15 cellular contexts compared by ENCODE assay signal in the genomic region with DNA sequence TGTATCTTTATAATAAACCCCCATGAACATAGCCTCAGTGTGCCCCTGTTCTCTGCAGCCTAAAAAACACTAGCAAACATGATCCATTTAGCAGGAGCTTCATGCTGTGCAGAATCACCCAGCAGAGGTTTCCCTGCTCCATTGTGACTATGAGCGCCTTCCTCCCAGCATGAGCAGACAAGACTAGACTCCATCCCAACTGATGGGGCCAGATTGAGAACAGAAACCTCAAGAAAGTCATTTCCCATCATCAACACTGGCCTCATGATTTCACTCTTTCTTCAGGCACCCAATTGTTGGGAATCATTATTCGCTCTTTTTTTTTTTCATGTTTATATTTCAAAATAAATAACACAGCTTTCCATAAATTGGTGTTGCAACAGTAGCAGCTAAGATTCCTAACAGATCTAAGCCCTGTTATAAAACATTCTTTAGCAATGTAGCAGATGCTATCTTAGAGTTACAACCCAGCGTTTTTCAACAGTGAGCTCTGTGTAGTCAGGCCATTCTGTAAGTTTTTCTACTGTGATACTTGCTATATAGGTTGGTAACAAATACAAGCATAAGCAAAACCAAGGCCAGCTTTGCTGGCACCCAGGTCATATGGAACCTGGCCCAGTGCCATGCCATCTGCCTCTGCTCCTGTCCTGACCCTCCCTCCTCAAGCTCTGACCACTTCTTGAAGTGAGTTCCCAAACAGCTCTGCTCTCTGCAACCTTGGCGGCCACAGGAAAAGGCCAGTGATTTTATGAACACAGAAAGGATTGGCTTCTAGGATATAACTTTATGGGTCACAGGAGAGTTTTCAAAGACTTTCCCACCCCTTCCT. TPM values are rescaled to one million over a fixed set of nuclear protein-coding genes. Genes with fewer than 3 reads are reported as not detected.
A peak's percentile ranks its signal among the peaks of the same experiment; 100 is the strongest.
DNase-seq lines count a peak whose midpoint lies in the region; ATAC-seq and TF ChIP-seq lines count a peak whose summit lies in the region.
"Had no signal": no experiment of that assay in that cellular context is flagged by ENCODE, and none has a peak within 500 bp of the region (broad histone marks: within the 10 kb centered on the region; RNA-seq: fewer than 3 reads in every experiment).

No MANE protein-coding gene starts in this region.

- no peak for ATAC-seq in activated CD8-positive, alpha-beta memory T cell treated with anti-CD3 and anti-CD28 coated beads, Interleukin-2, amount 10 ng/mL, durations not matched to agents 7 days and 5 days
- peak; percentile 41 for ATAC-seq in left colon
- ATAC-seq in activated naive CD8-positive, alpha-beta T cell treated with anti-CD3 and anti-CD28 coated beads, Interleukin-2, amount 50 U/mL, for 24 hours: no peak
- ATAC-seq in esophagus mucosa: no peak
- ATAC-seq: Panc1 had no signal

- intact Hi-C loops in left colon (cut with DNase I, micrococcal nuclease): no loop called here

- peaks cover 30% of the 10 kb centered on the region for H3K36me3 Mint-ChIP-seq in activated CD8-positive, alpha-beta memory T cell treated with anti-CD3 and anti-CD28 coated beads, Interleukin-2, amount 10 ng/mL, durations not matched to agents 7 days and 5 days
- H3K36me3 Mint-ChIP-seq in activated naive CD8-positive, alpha-beta T cell treated with anti-CD3 and anti-CD28 coated beads, Interleukin-2, amount 50 U/mL, for 24 hours (ENCODE audit: low read depth): peaks cover 2% of the 10 kb centered on the region

- H3K36me3 ChIP-seq in tibial nerve: no peaks in the 10 kb centered on the region
- H3K36me3 ChIP-seq: BE2C had no signal

- H3K4me1 ChIP-seq in tibial nerve: peaks cover 0 to 91% (median 59%) of the 10 kb centered on the region in 4 donors

- TF ChIP-seq POLR2A in tibial nerve (IDR thresholded peaks at IDR 0.05): no peak

- TF ChIP-seq EP300 in tibial nerve (IDR thresholded peaks at IDR 0.05): peak in 1 of 2 donors; percentile 35

- TF ChIP-seq CTCF in tibial nerve (IDR thresholded peaks at IDR 0.05): no peak

- no peaks in the 10 kb centered on the region for H3K9me3 ChIP-seq in tibial nerve
- H3K9me3 ChIP-seq: BE2C had no signal

- no peak overlapping the region for H3K4me3 ChIP-seq in tibial nerve

- H3K4me1 Mint-ChIP-seq in activated CD8-positive, alpha-beta memory T cell treated with anti-CD3 and anti-CD28 coated beads, Interleukin-2, amount 10 ng/mL, durations not matched to agents 7 days and 5 days: peaks cover 43% of the 10 kb centered on the region
- peaks cover 60% of the 10 kb centered on the region for H3K4me1 Mint-ChIP-seq in activated naive CD8-positive, alpha-beta T cell treated with anti-CD3 and anti-CD28 coated beads, Interleukin-2, amount 50 U/mL, for 24 hours

- H3K4me3 Mint-ChIP-seq in activated CD8-positive, alpha-beta memory T cell treated with anti-CD3 and anti-CD28 coated beads, Interleukin-2, amount 10 ng/mL, durations not matched to agents 7 days and 5 days: no peak overlapping the region
- no peak overlapping the region for H3K4me3 Mint-ChIP-seq in activated naive CD8-positive, alpha-beta T cell treated with anti-CD3 and anti-CD28 coated beads, Interleukin-2, amount 50 U/mL, for 24 hours
- H3K4me3 Mint-ChIP-seq: central memory CD8-positive, alpha-beta T cell had no signal

- peak overlapping the region in 3 of 4 donors; percentile 50 to 97 (median 96) for H3K27ac ChIP-seq in tibial nerve
- H3K27ac ChIP-seq: VCaP had no signal

- H3K27me3 ChIP-seq in tibial nerve: no peaks in the 10 kb centered on the region
- H3K27me3 ChIP-seq: BE2C had no signal

- no peaks in the 10 kb centered on the region for H3K27me3 Mint-ChIP-seq in activated CD8-positive, alpha-beta memory T cell treated with anti-CD3 and anti-CD28 coated beads, Interleukin-2, amount 10 ng/mL, durations not matched to agents 7 days and 5 days
- no peaks in the 10 kb centered on the region for H3K27me3 Mint-ChIP-seq in activated naive CD8-positive, alpha-beta T cell treated with anti-CD3 and anti-CD28 coated beads, Interleukin-2, amount 50 U/mL, for 24 hours
- H3K27me3 Mint-ChIP-seq: central memory CD8-positive, alpha-beta T cell had no signal

- 54 to 62% methylated on average over 4 of the region's 4 CpGs for WGBS in tibial nerve, 2 donors

- peak; percentile 36 for DNase-seq in activated effector memory CD4-positive, alpha-beta T cell treated with anti-CD3 and anti-CD28 coated beads, Interleukin-2, amount 50 U/mL, for 16 hours
- no peak for DNase-seq in activated effector memory CD4-positive, alpha-beta T cell treated with Interleukin-2 at 50 U/mL for 16 hours
- peak; percentile 40 for DNase-seq in activated CD8-positive, alpha-beta memory T cell treated with anti-CD3 and anti-CD28 coated beads, Interleukin-2, amount 10 ng/mL, durations not matched to agents 7 days and 5 days
- DNase-seq in left colon (peak in 1 of 2 donors; percentile 53), tibial nerve (ENCODE audit: low spot score in 2 of 2) (no peak), KBM-7 (no peak)
- DNase-seq in activated naive CD8-positive, alpha-beta T cell treated with anti-CD3 and anti-CD28 coated beads, Interleukin-2, amount 50 U/mL, for 24 hours: no peak
- DNase-seq: BE2C, hippocampal formation, NCI-H1694 treated with DMSO at 0.1 percent for 48 hours had no signal

- no peak overlapping the region for H3K27ac Mint-ChIP-seq in activated CD8-positive, alpha-beta memory T cell treated with anti-CD3 and anti-CD28 coated beads, Interleukin-2, amount 10 ng/mL, durations not matched to agents 7 days and 5 days
- H3K27ac Mint-ChIP-seq in activated naive CD8-positive, alpha-beta T cell treated with anti-CD3 and anti-CD28 coated beads, Interleukin-2, amount 50 U/mL, for 24 hours: no peak overlapping the region
- H3K27ac Mint-ChIP-seq: activated T-helper 2 cell treated with anti-CD3 and anti-CD28 coated beads, Interferon-gamma antibody, Interleukin-2, Interleukin-4, amounts not matched to agents 10 μg/mL and 5 μg/mL and 100 μg/mL, durations not matched to agents 14 hours and 24 hours and 36 hours had no signal

- H3K9me3 Mint-ChIP-seq in activated CD8-positive, alpha-beta memory T cell treated with anti-CD3 and anti-CD28 coated beads, Interleukin-2, amount 10 ng/mL, durations not matched to agents 7 days and 5 days (ENCODE audit: low read depth): no peaks in the 10 kb centered on the region
- H3K9me3 Mint-ChIP-seq in activated naive CD8-positive, alpha-beta T cell treated with anti-CD3 and anti-CD28 coated beads, Interleukin-2, amount 50 U/mL, for 24 hours: no peaks in the 10 kb centered on the region
- H3K9me3 Mint-ChIP-seq: activated T-helper 2 cell treated with anti-CD3 and anti-CD28 coated beads, Interferon-gamma antibody, Interleukin-2, Interleukin-4, amounts not matched to agents 10 μg/mL and 5 μg/mL and 100 μg/mL, durations not matched to agents 14 hours and 24 hours and 36 hours; central memory CD8-positive, alpha-beta T cell had no signal

- in situ Hi-C loops in KBM-7 (cut with MboI; ENCODE audit: low pct_unique_long_range_greater_than_20kb, low sequenced_read_pairs): no loop called here

- CTCF ChIA-PET in activated CD8-positive, alpha-beta memory T cell treated with anti-CD3 and anti-CD28 coated beads, Interleukin-2, amount 10 ng/mL, durations not matched to agents 7 days and 5 days (lab: Charles Lee): interaction anchor here (0.7 to 2.2 kb wide), 3 partner anchors 12 to 116 kb away, joined by 3 to 10 read pairs (median 4); a partner anchor contains a TSS

RNA-seq across cellular contexts. Expression of a gene that starts 13.0 kb away (rescaled TPM):
- 10 to 100 TPM; 20.8 to 36.9 TPM for total RNA-seq in activated CD8-positive, alpha-beta memory T cell treated with anti-CD3 and anti-CD28 coated beads, Interleukin-2, amount 10 ng/mL, durations not matched to agents 7 days and 5 days
- total RNA-seq in left colon (10 to 100 TPM; 12.7 to 14.5 TPM), tibial nerve (10 to 100 TPM; 14.9 to 50.4 (median 31.8) TPM), esophagus mucosa (6.6 TPM)

RNA-seq across cellular contexts. Expression of a gene that starts 39.1 kb away (rescaled TPM):
- 10 to 100 TPM; 46.1 to 58.8 TPM for total RNA-seq in activated CD8-positive, alpha-beta memory T cell treated with anti-CD3 and anti-CD28 coated beads, Interleukin-2, amount 10 ng/mL, durations not matched to agents 7 days and 5 days
- total RNA-seq in left colon: 10 to 100 TPM; 34.8 to 47.6 TPM
- 10 to 100 TPM; 12.2 to 39.6 (median 29.6) TPM for total RNA-seq in tibial nerve
- total RNA-seq in esophagus mucosa: 56.6 TPM

Comparison
In these comparisons a context has a peak if more than half of its experiments do, and no peak if none do; other contexts are left out.
1. DNase-seq: peak in activated effector memory CD4-positive, alpha-beta T cell treated with anti-CD3 and anti-CD28 coated beads, Interleukin-2, amount 50 U/mL, for 16 hours (single experiment) and activated CD8-positive, alpha-beta memory T cell treated with anti-CD3 and anti-CD28 coated beads, Interleukin-2, amount 10 ng/mL, durations not matched to agents 7 days and 5 days (single experiment); none in activated effector memory CD4-positive, alpha-beta T cell treated with Interleukin-2 at 50 U/mL for 16 hours (single experiment), tibial nerve (0 of 2), KBM-7 (single experiment) and activated naive CD8-positive, alpha-beta T cell treated with anti-CD3 and anti-CD28 coated beads, Interleukin-2, amount 50 U/mL, for 24 hours (single experiment).